Comparison of ENCODE assay signal across 35 cellular contexts in the genomic region with DNA sequence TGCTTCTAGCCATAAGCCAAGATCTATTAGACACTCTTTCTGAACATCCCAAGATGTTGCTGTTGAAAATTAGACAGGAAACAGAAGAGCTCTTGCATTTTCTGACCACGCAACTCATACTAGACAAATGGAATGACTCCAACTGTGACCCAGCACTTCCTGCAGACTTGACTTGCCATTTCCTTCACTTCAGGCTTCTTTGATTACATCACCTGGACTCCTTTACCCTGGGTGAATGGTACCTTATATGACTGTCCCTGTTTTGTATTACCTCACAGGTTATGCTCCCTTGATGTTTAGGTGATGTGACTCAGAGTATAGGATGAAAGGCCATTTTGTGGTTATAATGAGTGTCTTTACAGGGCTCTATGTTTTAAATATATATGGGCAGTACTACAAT.
A peak's percentile ranks its signal among the peaks of the same experiment; 100 is the strongest.
DNase-seq lines count a peak whose midpoint lies in the region; ATAC-seq, FAIRE-seq and TF ChIP-seq lines count a peak whose summit lies in the region.
"Had no signal": no experiment of that assay in that cellular context is flagged by ENCODE, and none has a peak within 500 bp of the region (broad histone marks: within the 10 kb centered on the region; RNA-seq: fewer than 3 reads in every experiment).

No MANE protein-coding gene starts in this region.

- TF ChIP-seq CTCF in RWPE1 (conservative IDR thresholded peaks at IDR 0.05; ENCODE audit: low read depth) (no peak), endothelial cell of umbilical vein (IDR thresholded peaks at IDR 0.05; ENCODE audit: extremely low read depth in 1 of 2, insufficient read depth in 1 of 2, low read depth in 1 of 2, low read length in 2 of 2) (no peak), neural progenitor cell (IDR thresholded peaks at IDR 0.05) (no peak), endodermal cell (conservative IDR thresholded peaks at IDR 0.05) (no peak)

- POLR2A ChIA-PET in RWPE1 (lab: Yijun Ruan, JAX; ENCODE audit: low non-redundant PET) (no interaction called here), endothelial cell of umbilical vein (lab: Charles Lee) (no interaction called here)

- H3K4me1 Mint-ChIP-seq in neural progenitor cell (no peaks in the 10 kb centered on the region), endodermal cell (peaks cover 3% of the 10 kb centered on the region)
- H3K4me1 Mint-ChIP-seq: activated CD4-positive, alpha-beta T cell treated with anti-CD3 and anti-CD28 coated beads for 36 hours; mesothelial cell of epicardium had no signal

- H3K4me3 ChIP-seq in endothelial cell of umbilical vein (replicated peaks in 1 of 3; ENCODE audit: insufficient read depth in 1 of 3, low read depth in 1 of 3, low read length in 3 of 3) (no peak overlapping the region), neural progenitor cell (no peak overlapping the region), endodermal cell (ENCODE audit: low read length) (no peak overlapping the region)
- H3K4me3 ChIP-seq: adrenal gland, body of pancreas, dorsolateral prefrontal cortex, prostate gland, sigmoid colon, thyroid gland, vagina had no signal

- CTCF ChIA-PET in RWPE1 (lab: Yijun Ruan, JAX) (no interaction called here), endothelial cell of umbilical vein (lab: Charles Lee) (no interaction called here)

- H3K4me2 ChIP-seq in endothelial cell of umbilical vein (ENCODE audit: insufficient read depth, low read length) (no peak overlapping the region), neural progenitor cell (no peak overlapping the region)

- H4K20me1 ChIP-seq in endothelial cell of umbilical vein (replicated peaks; ENCODE audit: control insufficient read depth, extremely low read depth, insufficient read depth, low read length) (no peaks in the 10 kb centered on the region), neural progenitor cell (ENCODE audit: low read depth) (no peaks in the 10 kb centered on the region)

- intact Hi-C loops in endothelial cell of umbilical vein (cut with micrococcal nuclease) = no loop called here

- H3K27me3 ChIP-seq in endothelial cell of umbilical vein (ENCODE audit: control insufficient read depth in 2 of 2, insufficient read depth in 2 of 2, low read length in 2 of 2) (no peaks in the 10 kb centered on the region), neural progenitor cell (no peaks in the 10 kb centered on the region), endodermal cell (ENCODE audit: control insufficient read depth, insufficient read depth, low read length, poor library complexity, severe bottlenecking) (no peaks in the 10 kb centered on the region)
- H3K27me3 ChIP-seq: adrenal gland, body of pancreas, dorsolateral prefrontal cortex, sigmoid colon, thyroid gland, vagina had no signal

- H3K9ac ChIP-seq in endothelial cell of umbilical vein (replicated peaks; ENCODE audit: extremely low read depth, insufficient read depth, low read length) = no peak overlapping the region
- H3K9ac ChIP-seq in neural progenitor cell = no peak overlapping the region
- H3K9ac ChIP-seq in endodermal cell (ENCODE audit: extremely low read depth, low read length, poor library complexity, severe bottlenecking) = no peak overlapping the region

- H3K9me3 ChIP-seq in endothelial cell of umbilical vein (replicated peaks; ENCODE audit: control insufficient read depth, insufficient read depth, low read length) (no peaks in the 10 kb centered on the region), neural progenitor cell (ENCODE audit: low read depth) (peaks cover 7% of the 10 kb centered on the region), endodermal cell (ENCODE audit: control insufficient read depth, low read length) (peaks cover 21% of the 10 kb centered on the region)
- H3K9me3 ChIP-seq: adrenal gland, body of pancreas, prostate gland, sigmoid colon, thyroid gland, vagina had no signal

- dilution Hi-C loops in endothelial cell of umbilical vein (cut with MboI; ENCODE audit: extremely low pct_ligation_motif_present, low sequenced_read_pairs) = no loop called here

- H3K36me3 ChIP-seq in endothelial cell of umbilical vein (ENCODE audit: control insufficient read depth in 2 of 2, extremely low read depth in 1 of 2, insufficient read depth in 2 of 2, low read length in 2 of 2) (no peaks in the 10 kb centered on the region), neural progenitor cell (no peaks in the 10 kb centered on the region), endodermal cell (ENCODE audit: control insufficient read depth, insufficient read depth, low read length) (no peaks in the 10 kb centered on the region)
- H3K36me3 ChIP-seq: adrenal gland, prostate gland, sigmoid colon, thyroid gland, vagina had no signal

- no peak for ATAC-seq in GM19328 (IDR thresholded peaks at IDR 0.05; ENCODE audit: unreplicated experiment)
- ATAC-seq: activated CD4-positive, alpha-beta T cell treated with anti-CD3 and anti-CD28 coated beads for 36 hours; activated CD8-positive, alpha-beta T cell treated with anti-CD3 and anti-CD28 coated beads for 36 hours; body of pancreas; naive thymus-derived CD4-positive, alpha-beta T cell had no signal

- H2AFZ ChIP-seq in endothelial cell of umbilical vein (ENCODE audit: low read depth, low read length) = no peak overlapping the region
- H2AFZ ChIP-seq in neural progenitor cell (replicated peaks) = peak overlapping the region; percentile 7

- H3K36me3 Mint-ChIP-seq in neural progenitor cell (peaks cover 2% of the 10 kb centered on the region), endodermal cell (ENCODE audit: low read depth) (peaks cover 5% of the 10 kb centered on the region)
- H3K36me3 Mint-ChIP-seq: CD14-positive monocyte; naive thymus-derived CD4-positive, alpha-beta T cell had no signal

- peak; percentile 58 for FAIRE-seq in endothelial cell of umbilical vein (lab: Jason Lieb, UNC)
- FAIRE-seq: GM19239 had no signal

- DNase-seq in SKM-1 treated with dmso at 0.1 percent for 144 hours (lab: John Stamatoyannopoulos, UW; ENCODE audit: unreplicated experiment) = peak; percentile 35
- no peak for DNase-seq in SKM-1 (lab: John Stamatoyannopoulos, UW; ENCODE audit: unreplicated experiment)
- peak; percentile 27 for DNase-seq in RWPE1 (ENCODE audit: low spot score)
- peak; percentile 10 for DNase-seq in endothelial cell of umbilical vein (ENCODE audit: low read depth, low spot score)
- DNase-seq in neural progenitor cell (ENCODE audit: low spot score) = no peak
- no peak for DNase-seq in germinal center (ENCODE audit: low spot score)
- no peak for DNase-seq in endodermal cell
- DNase-seq: activated CD4-positive, alpha-beta T cell treated with anti-CD3 and anti-CD28 coated beads for 36 hours; activated CD8-positive, alpha-beta memory T cell treated with anti-CD3 and anti-CD28 coated beads, Interleukin-2, amount 50 U/mL, for 48 hours; activated CD8-positive, alpha-beta T cell treated with anti-CD3 and anti-CD28 coated beads for 36 hours; activated naive CD4-positive, alpha-beta T cell treated with Interleukin-2 at 50 U/mL for 16 hours; adrenal gland; body of pancreas; cerebellar nuclear complex; dorsolateral prefrontal cortex; H7; islet precursor cell; KG1; MM.1S; naive thymus-derived CD4-positive, alpha-beta T cell; NCI-H1417 treated with DMSO at 0.1 percent for 48 hours; NCI-H82; occipital lobe; RPMI8226; sigmoid colon; stimulated activated CD4-positive, alpha-beta T cell treated with anti-CD3 and anti-CD28 coated beads, Interleukin-12 subunit alpha, Interleukin-12 subunit beta, amount 100 ng/mL, for 4 hours; stimulated activated CD4-positive, alpha-beta T cell treated with anti-CD3 and anti-CD28 coated beads, Interleukin-4, amount 100 ng/mL, for 1 hour; thyroid gland had no signal

- H3K4me3 Mint-ChIP-seq in neural progenitor cell (no peak overlapping the region), endodermal cell (no peak overlapping the region)
- H3K4me3 Mint-ChIP-seq: activated CD4-positive, alpha-beta T cell treated with anti-CD3 and anti-CD28 coated beads for 36 hours; activated CD8-positive, alpha-beta T cell treated with anti-CD3 and anti-CD28 coated beads for 36 hours; activated T-helper 1 cell treated with anti-CD3 and anti-CD28 coated beads, Interleukin-12 subunit alpha, Interleukin-12 subunit beta, Interleukin-2, Interleukin-4 antibody, amounts not matched to agents 30 ng/mL and 10 ng/mL and 1 ng/mL, durations not matched to agents 14 hours and 24 hours and 36 hours; CD14-positive monocyte; mesothelial cell of epicardium; naive thymus-derived CD4-positive, alpha-beta T cell had no signal

- peaks cover 2% of the 10 kb centered on the region for H3K4me1 ChIP-seq in endothelial cell of umbilical vein (ENCODE audit: control insufficient read depth, extremely low read depth, insufficient read depth, low read length)
- peaks cover 5% of the 10 kb centered on the region for H3K4me1 ChIP-seq in neural progenitor cell
- no peaks in the 10 kb centered on the region for H3K4me1 ChIP-seq in endodermal cell (ENCODE audit: control insufficient read depth, insufficient read depth, low read length)
- H3K4me1 ChIP-seq: adrenal gland, body of pancreas, prostate gland, sigmoid colon, thyroid gland, vagina had no signal

- H3K27me3 Mint-ChIP-seq in neural progenitor cell (ENCODE audit: insufficient read depth, low read depth) (no peaks in the 10 kb centered on the region), endodermal cell (ENCODE audit: insufficient read depth) (no peaks in the 10 kb centered on the region)
- H3K27me3 Mint-ChIP-seq: activated CD4-positive, alpha-beta T cell treated with anti-CD3 and anti-CD28 coated beads for 36 hours; activated CD8-positive, alpha-beta T cell treated with anti-CD3 and anti-CD28 coated beads for 36 hours; naive thymus-derived CD4-positive, alpha-beta T cell had no signal

- no peak for TF ChIP-seq POLR2A in endothelial cell of umbilical vein (IDR thresholded peaks at IDR 0.05; ENCODE audit: low read depth, low read length)

- H3K9me3 Mint-ChIP-seq in neural progenitor cell (peaks cover 9% of the 10 kb centered on the region), endodermal cell (peaks cover 18% of the 10 kb centered on the region)

- WGBS in endodermal cell (ENCODE audit: insufficient coverage in 1 of 2, insufficient read length in 1 of 2), 2 experiments = 95 to 100% methylated on average over 1 of the region's 1 CpG

- H3K27ac Mint-ChIP-seq in neural progenitor cell (no peak overlapping the region), endodermal cell (no peak overlapping the region)
- H3K27ac Mint-ChIP-seq: activated CD4-positive, alpha-beta T cell treated with anti-CD3 and anti-CD28 coated beads for 36 hours; activated CD8-positive, alpha-beta T cell treated with anti-CD3 and anti-CD28 coated beads for 36 hours; activated T-helper 1 cell treated with anti-CD3 and anti-CD28 coated beads, Interleukin-12 subunit alpha, Interleukin-12 subunit beta, Interleukin-2, Interleukin-4 antibody, amounts not matched to agents 30 ng/mL and 10 ng/mL and 1 ng/mL, durations not matched to agents 14 hours and 24 hours and 36 hours; CD14-positive monocyte; mesothelial cell of epicardium; naive thymus-derived CD4-positive, alpha-beta T cell had no signal

- no TSS peak for BruUV-seq in endothelial cell of umbilical vein (replicated peaks; lab: Mats Ljungman, UMichigan)

- H3K9me1 ChIP-seq in endothelial cell of umbilical vein (replicated peaks; ENCODE audit: control insufficient read depth, extremely low read depth, insufficient read depth, low read length) = no peaks in the 10 kb centered on the region

- H3K27ac ChIP-seq in RWPE1 (no peak overlapping the region), endothelial cell of umbilical vein (ENCODE audit: insufficient read depth, low read depth, low read length) (no peak overlapping the region), neural progenitor cell (no peak overlapping the region), endodermal cell (ENCODE audit: low read depth, low read length) (no peak overlapping the region)
- H3K27ac ChIP-seq: adrenal gland, body of pancreas, dorsolateral prefrontal cortex, prostate gland, sigmoid colon, thyroid gland, vagina had no signal

- H3K79me2 ChIP-seq in endothelial cell of umbilical vein (ENCODE audit: control insufficient read depth, insufficient read depth, low read length) (no peaks in the 10 kb centered on the region), neural progenitor cell (ENCODE audit: low read depth) (no peaks in the 10 kb centered on the region)

- H3F3A ChIP-seq in neural progenitor cell (ENCODE audit: low read depth) = no peaks in the 10 kb centered on the region

Comparison
In these comparisons a context has a peak if more than half of its experiments do, and no peak if none do; other contexts are left out.
1. DNase-seq: peak in SKM-1 treated with dmso at 0.1 percent for 144 hours (single experiment), RWPE1 (single experiment) and endothelial cell of umbilical vein (single experiment); none in SKM-1 (single experiment), neural progenitor cell (single experiment), germinal center (single experiment) and endodermal cell (single experiment).